8 cellular contexts compared by ENCODE assay signal in genomic region chr11:122696662-122697061, GRCh38. TPM values are rescaled to one million over a fixed set of nuclear protein-coding genes. Genes with fewer than 3 reads are reported as not detected.
DNase-seq lines count a peak whose midpoint lies in the region; ATAC-seq and TF ChIP-seq lines count a peak whose summit lies in the region.

No MANE protein-coding gene starts in this region.

- no peak overlapping the region for H3K27ac ChIP-seq in sigmoid colon

- TF ChIP-seq CTCF in sigmoid colon (IDR thresholded peaks at IDR 0.05) = no peak

- H3K27me3 ChIP-seq in sigmoid colon = no peaks in the 10 kb centered on the region

- no peaks in the 10 kb centered on the region for H3K9me3 ChIP-seq in sigmoid colon

- H3K4me3 ChIP-seq in sigmoid colon = no peak overlapping the region

- intact Hi-C loops in left ventricle myocardium superior (cut with micrococcal nuclease) = no loop called here
- intact Hi-C loops in sigmoid colon (cut with DNase I) = no loop called here

- no peaks in the 10 kb centered on the region for H3K36me3 ChIP-seq in sigmoid colon

- H3K9me3 Mint-ChIP-seq in activated naive CD4-positive, alpha-beta T cell treated with anti-CD3 and anti-CD28 coated beads, Interleukin-2, amount 50 U/mL, for 72 hours = peaks cover 3 to 4% of the 10 kb centered on the region in 2 donors

- ATAC-seq in GM21367 (IDR thresholded peaks at IDR 0.05; ENCODE audit: unreplicated experiment) (peak; percentile 50), left ventricle myocardium superior (no peak), GM21737 (IDR thresholded peaks at IDR 0.05; ENCODE audit: unreplicated experiment) (no peak)
- ATAC-seq in activated naive CD4-positive, alpha-beta T cell treated with anti-CD3 and anti-CD28 coated beads, Interleukin-2, amount 50 U/mL, for 72 hours = peak; percentile 64 to 79

- TF ChIP-seq POLR2A in sigmoid colon (IDR thresholded peaks at IDR 0.05) = no peak

- WGBS in sigmoid colon, 2 donors = 30 to 46% methylated on average over 11 of the region's 11 CpGs

- H3K36me3 Mint-ChIP-seq in activated naive CD4-positive, alpha-beta T cell treated with anti-CD3 and anti-CD28 coated beads, Interleukin-2, amount 50 U/mL, for 72 hours = peaks cover 0 to 11% of the 10 kb centered on the region in 2 donors

- no peak for TF ChIP-seq EP300 in sigmoid colon (IDR thresholded peaks at IDR 0.05)

- peak; percentile 19 to 75 (median 55) for DNase-seq in T-helper 1 cell
- DNase-seq in activated naive CD4-positive, alpha-beta T cell treated with anti-CD3 and anti-CD28 coated beads, Interleukin-2, amount 50 U/mL, for 72 hours (ENCODE audit: low spot score in 2 of 2) = peak; percentile 51 to 65
- DNase-seq in stimulated activated CD8-positive, alpha-beta memory T cell treated with anti-CD3 and anti-CD28 coated beads, Interleukin-4, amount 100 ng/mL, for 24 hours (ENCODE audit: low read depth) = peak; percentile 52
- DNase-seq in kidney glomerular epithelial cell (lab: John Stamatoyannopoulos, UW) = no peak
- no peak for DNase-seq in left ventricle myocardium superior
- DNase-seq in sigmoid colon = no peak

- H3K27ac Mint-ChIP-seq in activated naive CD4-positive, alpha-beta T cell treated with anti-CD3 and anti-CD28 coated beads, Interleukin-2, amount 50 U/mL, for 72 hours = peak overlapping the region in 1 of 2 donors; percentile 80

- peaks cover 0 to 13% (median 12%) of the 10 kb centered on the region in 4 donors for H3K4me1 ChIP-seq in sigmoid colon

RNA-seq across cellular contexts. Expression of gene UBASH3B, which starts 41.1 kb away (rescaled TPM):
- 10 to 100 TPM; 11.6 to 26.0 TPM for total RNA-seq in activated naive CD4-positive, alpha-beta T cell treated with anti-CD3 and anti-CD28 coated beads, Interleukin-2, amount 50 U/mL, for 72 hours
- total RNA-seq in left ventricle myocardium superior (1.0 TPM), sigmoid colon (10 to 100 TPM in 1 of 4 donors, 1 to 10 TPM in 3; 2.0 to 12.9 (median 2.2) TPM)
- 1 to 10 TPM; 1.4 to 3.2 (median 1.8) TPM for polyA plus RNA-seq in sigmoid colon

Comparison
In these comparisons a context has a peak if more than half of its experiments do, and no peak if none do; other contexts are left out.
1. ATAC-seq: peak in GM21367 (single experiment) and activated naive CD4-positive, alpha-beta T cell treated with anti-CD3 and anti-CD28 coated beads, Interleukin-2, amount 50 U/mL, for 72 hours (2 of 2); none in left ventricle myocardium superior (single experiment) and GM21737 (single experiment).
2. DNase-seq: peak in T-helper 1 cell (5 of 5), activated naive CD4-positive, alpha-beta T cell treated with anti-CD3 and anti-CD28 coated beads, Interleukin-2, amount 50 U/mL, for 72 hours (2 of 2) and stimulated activated CD8-positive, alpha-beta memory T cell treated with anti-CD3 and anti-CD28 coated beads, Interleukin-4, amount 100 ng/mL, for 24 hours (single experiment); none in kidney glomerular epithelial cell (single experiment), left ventricle myocardium superior (single experiment) and sigmoid colon (single experiment).